14 cellular contexts compared by ENCODE assay signal in genomic region chr2:86625096-86625495, GRCh38. TPM values are rescaled to one million over a fixed set of nuclear protein-coding genes. Genes with fewer than 3 reads are reported as not detected.
DNase-seq lines count a peak whose midpoint lies in the region; TF ChIP-seq lines count a peak whose summit lies in the region.
"Had no signal": no experiment of that assay in that cellular context is flagged by ENCODE, and none has a peak within 500 bp of the region (broad histone marks: within the 10 kb centered on the region; RNA-seq: fewer than 3 reads in every experiment).

No MANE protein-coding gene starts in this region.

- no peaks in the 10 kb centered on the region for H3K27me3 ChIP-seq in CD8-positive, alpha-beta memory T cell (ENCODE audit: insufficient read depth, low read length, poor library complexity, severe bottlenecking)
- H3K27me3 ChIP-seq: BLaER1, colonic mucosa, SJCRH30 had no signal

- no peaks in the 10 kb centered on the region for H3K36me3 ChIP-seq in CD8-positive, alpha-beta memory T cell (ENCODE audit: insufficient read depth, low read length)
- H3K36me3 ChIP-seq: colonic mucosa, SJCRH30 had no signal

- peak overlapping the region in 6 of 8 donors; percentile 23 to 90 (median 54) for H3K27ac Mint-ChIP-seq in CD8-positive, alpha-beta memory T cell
- peak overlapping the region; percentile 1 for H3K27ac Mint-ChIP-seq in activated CD4-positive, alpha-beta memory T cell treated with anti-CD3 and anti-CD28 coated beads, Interleukin-2, amount 10 ng/mL, durations not matched to agents 7 days and 5 days
- peak overlapping the region; percentile 68 for H3K27ac Mint-ChIP-seq in progenitor cell of endocrine pancreas

- no peak for DNase-seq in CD8-positive, alpha-beta memory T cell
- DNase-seq in activated CD4-positive, alpha-beta memory T cell treated with anti-CD3 and anti-CD28 coated beads, Interleukin-2, amount 10 ng/mL, durations not matched to agents 7 days and 5 days = no peak
- DNase-seq in hippocampal formation (lab: John Stamatoyannopoulos, UW) = peak; percentile 46 to 70
- no peak for DNase-seq in progenitor cell of endocrine pancreas (ENCODE audit: low spot score, unreplicated experiment)
- no peak for DNase-seq in DMS53 (lab: John Stamatoyannopoulos, UW)
- DNase-seq in NCI-H1694 treated with DMSO at 0.1 percent for 48 hours (lab: John Stamatoyannopoulos, UW) = no peak
- DNase-seq in RPMI8226 = no peak
- DNase-seq: activated CD8-positive, alpha-beta memory T cell treated with anti-CD3 and anti-CD28 coated beads, Interleukin-2, amount 50 U/mL, for 4 hours; colonic mucosa; lower lobe of right lung; SJCRH30; trophoblast cell had no signal

- no peak for TF ChIP-seq CTCF in progenitor cell of endocrine pancreas (IDR thresholded peaks at IDR 0.05; ENCODE audit: unreplicated experiment)

- H3K4me3 Mint-ChIP-seq in CD8-positive, alpha-beta memory T cell = peak overlapping the region; percentile 15 to 97 (median 49)
- no peak overlapping the region for H3K4me3 Mint-ChIP-seq in activated CD4-positive, alpha-beta memory T cell treated with anti-CD3 and anti-CD28 coated beads, Interleukin-2, amount 10 ng/mL, durations not matched to agents 7 days and 5 days
- H3K4me3 Mint-ChIP-seq in progenitor cell of endocrine pancreas (ENCODE audit: low read depth) = peak overlapping the region; percentile 25

- H3K27me3 Mint-ChIP-seq in CD8-positive, alpha-beta memory T cell = peaks cover 4 to 17% of the 10 kb centered on the region in 2 donors
- H3K27me3 Mint-ChIP-seq in activated CD4-positive, alpha-beta memory T cell treated with anti-CD3 and anti-CD28 coated beads, Interleukin-2, amount 10 ng/mL, durations not matched to agents 7 days and 5 days = peaks cover 25% of the 10 kb centered on the region
- no peaks in the 10 kb centered on the region for H3K27me3 Mint-ChIP-seq in progenitor cell of endocrine pancreas

- peaks cover 0 to 12% (median 2%) of the 10 kb centered on the region in 3 donors for H3K36me3 Mint-ChIP-seq in CD8-positive, alpha-beta memory T cell
- H3K36me3 Mint-ChIP-seq in activated CD4-positive, alpha-beta memory T cell treated with anti-CD3 and anti-CD28 coated beads, Interleukin-2, amount 10 ng/mL, durations not matched to agents 7 days and 5 days (ENCODE audit: low read depth) = peaks cover 9% of the 10 kb centered on the region
- no peaks in the 10 kb centered on the region for H3K36me3 Mint-ChIP-seq in progenitor cell of endocrine pancreas (ENCODE audit: insufficient read depth)

- H3K4me3 ChIP-seq in CD8-positive, alpha-beta memory T cell (ENCODE audit: low read length) = no peak overlapping the region
- H3K4me3 ChIP-seq: BLaER1, colonic mucosa, lower lobe of right lung had no signal

- H3K27ac ChIP-seq in CD8-positive, alpha-beta memory T cell (ENCODE audit: low read depth, low read length) = no peak overlapping the region
- H3K27ac ChIP-seq: BLaER1, colonic mucosa, lower lobe of right lung, parathyroid adenoma had no signal

- H3K4me1 ChIP-seq in CD8-positive, alpha-beta memory T cell (ENCODE audit: insufficient read depth, low read length) = peaks cover 12% of the 10 kb centered on the region
- H3K4me1 ChIP-seq: parathyroid adenoma had no signal

- CTCF ChIA-PET in CD8-positive, alpha-beta memory T cell (lab: Charles Lee) = no interaction called here
- CTCF ChIA-PET in activated CD4-positive, alpha-beta memory T cell treated with anti-CD3 and anti-CD28 coated beads, Interleukin-2, amount 10 ng/mL, durations not matched to agents 7 days and 5 days (lab: Charles Lee) = no interaction called here

- H3K9me3 ChIP-seq in CD8-positive, alpha-beta memory T cell (ENCODE audit: low read length) = no peaks in the 10 kb centered on the region
- H3K9me3 ChIP-seq: BLaER1, colonic mucosa, lower lobe of right lung, SJCRH30 had no signal

- peaks cover 28 to 31% (median 30%) of the 10 kb centered on the region in 3 donors for H3K4me1 Mint-ChIP-seq in CD8-positive, alpha-beta memory T cell
- peaks cover 19% of the 10 kb centered on the region for H3K4me1 Mint-ChIP-seq in activated CD4-positive, alpha-beta memory T cell treated with anti-CD3 and anti-CD28 coated beads, Interleukin-2, amount 10 ng/mL, durations not matched to agents 7 days and 5 days
- H3K4me1 Mint-ChIP-seq in progenitor cell of endocrine pancreas (ENCODE audit: low read depth) = peaks cover 23% of the 10 kb centered on the region

- POLR2A ChIA-PET in CD8-positive, alpha-beta memory T cell (lab: Charles Lee) = no interaction called here
- POLR2A ChIA-PET in activated CD4-positive, alpha-beta memory T cell treated with anti-CD3 and anti-CD28 coated beads, Interleukin-2, amount 10 ng/mL, durations not matched to agents 7 days and 5 days (lab: Charles Lee) = no interaction called here

- no peaks in the 10 kb centered on the region for H3K9me3 Mint-ChIP-seq in CD8-positive, alpha-beta memory T cell
- H3K9me3 Mint-ChIP-seq in activated CD4-positive, alpha-beta memory T cell treated with anti-CD3 and anti-CD28 coated beads, Interleukin-2, amount 10 ng/mL, durations not matched to agents 7 days and 5 days = no peaks in the 10 kb centered on the region
- H3K9me3 Mint-ChIP-seq in progenitor cell of endocrine pancreas (ENCODE audit: low read depth) = no peaks in the 10 kb centered on the region

RNA-seq across cellular contexts. Expression of gene RNF103, which starts 1.4 kb away (rescaled TPM):
- total RNA-seq in CD8-positive, alpha-beta memory T cell = 10 to 100 TPM; 14.6 TPM
- polyA plus RNA-seq in CD8-positive, alpha-beta memory T cell = 4.8 TPM
- 10 to 100 TPM; 18.9 to 19.9 TPM for total RNA-seq in activated CD4-positive, alpha-beta memory T cell treated with anti-CD3 and anti-CD28 coated beads, Interleukin-2, amount 10 ng/mL, durations not matched to agents 7 days and 5 days
- 22.3 and 22.8 TPM in 2 replicates for total RNA-seq in progenitor cell of endocrine pancreas

Comparison
In these comparisons a context has a peak if more than half of its experiments do, and no peak if none do; other contexts are left out.
1. DNase-seq: peak in hippocampal formation (2 of 2); none in CD8-positive, alpha-beta memory T cell (0 of 5), activated CD4-positive, alpha-beta memory T cell treated with anti-CD3 and anti-CD28 coated beads, Interleukin-2, amount 10 ng/mL, durations not matched to agents 7 days and 5 days (single experiment), progenitor cell of endocrine pancreas (single experiment), DMS53 (single experiment), NCI-H1694 treated with DMSO at 0.1 percent for 48 hours (single experiment) and RPMI8226 (single experiment).
2. H3K27ac Mint-ChIP-seq: peak in every context shown above with its lines; median percentile 68 in progenitor cell of endocrine pancreas; 54 in CD8-positive, alpha-beta memory T cell; 1 in activated CD4-positive, alpha-beta memory T cell treated with anti-CD3 and anti-CD28 coated beads, Interleukin-2, amount 10 ng/mL, durations not matched to agents 7 days and 5 days.